In genomic region chr9:35882265-35882848, GRCh38 we compare ENCODE assay signal across 1 cellular context.
TF ChIP-seq lines count a peak whose summit lies in the region.

No MANE protein-coding gene starts in this region.

TF ChIP-seq in GM12878, 131 proteins besides CTCF, POLR2A, EP300 and RAD21:
- TF ChIP-seq POU2F2 (IDR thresholded peaks at IDR 0.05; ENCODE audit: borderline replicate concordance, low read depth, low read length) (no peak), YY1 (IDR thresholded peaks at IDR 0.05; ENCODE audit: low read depth, low read length) (peak; percentile 73), BCL11A (IDR thresholded peaks at IDR 0.05; ENCODE audit: low read depth, low read length) (no peak), SMC3 (IDR thresholded peaks at IDR 0.05; ENCODE audit: borderline replicate concordance, low read length) (peak; percentile 100), POLR2AphosphoS5 (IDR thresholded peaks at IDR 0.05; ENCODE audit: low read length) (no peak), BHLHE40 (IDR thresholded peaks at IDR 0.05; ENCODE audit: borderline replicate concordance in 1 of 2, low read depth in 2 of 2, low read length in 1 of 2) (0 out of 4 replicates have a peak, but pooled peaks of 1 of the 2 experiments have one; percentile 10), RELA (IDR thresholded peaks at IDR 0.05; ENCODE audit: borderline replicate concordance, partially characterized antibody) (peak; percentile 49), TBL1XR1 (IDR thresholded peaks at IDR 0.05; ENCODE audit: low read depth, low read length) (0 out of 2 replicates have a peak, but pooled peaks have one; percentile 18)
